ENCODE assay signal across 8 cellular contexts in the genomic region with DNA sequence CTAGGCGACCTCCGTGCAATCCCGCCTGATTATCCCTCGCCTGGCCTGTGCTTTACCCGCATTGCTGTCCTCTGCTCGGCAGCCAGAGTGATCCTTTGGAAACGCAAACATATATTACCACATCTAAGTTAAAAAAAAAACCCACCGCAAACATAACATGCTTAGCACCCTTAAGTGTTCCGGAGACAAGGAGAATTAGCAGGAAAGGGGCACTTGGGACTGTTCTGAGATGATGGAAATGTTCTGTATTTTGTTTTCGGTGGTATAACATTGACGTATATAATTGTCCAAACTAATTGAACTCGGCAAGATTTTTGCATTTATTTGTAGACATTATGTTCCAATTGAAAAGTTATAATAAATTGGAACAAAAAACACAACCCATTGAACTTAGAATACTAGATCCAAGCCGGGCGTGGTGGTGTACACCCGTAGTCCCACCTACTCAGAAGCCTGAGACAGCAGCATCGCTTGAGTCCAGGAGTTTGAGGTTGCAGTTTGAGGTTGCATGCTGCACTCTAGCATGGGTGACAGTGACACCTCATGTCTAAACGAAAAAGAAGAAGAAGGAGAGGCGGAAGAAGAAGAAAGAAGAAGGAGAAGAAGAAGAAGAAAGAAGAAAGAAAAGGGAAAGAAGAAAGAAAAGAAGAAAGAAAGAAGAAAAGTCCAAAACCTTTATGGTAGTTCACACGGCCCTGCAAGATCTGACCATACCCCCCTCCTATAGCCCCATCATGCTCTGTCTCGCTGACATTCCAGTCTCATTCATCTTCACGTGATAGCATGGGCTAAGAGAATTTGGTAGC. TPM values are rescaled to one million over a fixed set of nuclear protein-coding genes. Genes with fewer than 3 reads are reported as not detected.
DNase-seq lines count a peak whose midpoint lies in the region; ATAC-seq and TF ChIP-seq lines count a peak whose summit lies in the region.

No MANE protein-coding gene starts in this region.

- H2BK5ac ChIP-seq in mesendoderm (ENCODE audit: low read length): no peak overlapping the region

- H3K4me1 ChIP-seq in GM23338 (ENCODE audit: insufficient read depth): peaks cover 7% of the 10 kb centered on the region; the same call in 1 of the 2 replicates
- H3K4me1 ChIP-seq in ascending aorta: peaks cover 7 to 26% of the 10 kb centered on the region in 2 donors
- H3K4me1 ChIP-seq in mononuclear cell (ENCODE audit: insufficient read depth, low read length): peaks cover 28% of the 10 kb centered on the region
- no peaks in the 10 kb centered on the region for H3K4me1 ChIP-seq in mesendoderm (ENCODE audit: control insufficient read depth, low read depth, low read length)

- no peak overlapping the region for H2AK5ac ChIP-seq in mesendoderm (ENCODE audit: low read length)

- H3K23ac ChIP-seq in mesendoderm (ENCODE audit: low read length): no peak overlapping the region

- no peak for TF ChIP-seq CTCF in AG09309 (IDR thresholded peaks at IDR 0.05; ENCODE audit: control insufficient read depth, insufficient read depth, low read depth, low read length, missing control alignments)
- TF ChIP-seq CTCF in GM23338 (conservative IDR thresholded peaks at IDR 0.05; ENCODE audit: low read depth in 2 of 2): no peak
- no peak for TF ChIP-seq CTCF in ascending aorta (IDR thresholded peaks at IDR 0.05)

- H3K9me3 Mint-ChIP-seq in GM23338: no peaks in the 10 kb centered on the region; the same call in 2 of the 3 replicates

- H3K4ac ChIP-seq in mesendoderm (ENCODE audit: low read depth, low read length): no peak overlapping the region

- H3K9me2 ChIP-seq in GM23338 (ENCODE audit: insufficient read depth): no peaks in the 10 kb centered on the region

- H3K9me3 ChIP-seq in ascending aorta: no peaks in the 10 kb centered on the region
- H3K9me3 ChIP-seq in mononuclear cell (ENCODE audit: low read depth, low read length): no peaks in the 10 kb centered on the region

- H3K79me1 ChIP-seq in mesendoderm (ENCODE audit: low read length): peaks cover 16% of the 10 kb centered on the region

- H3K27me3 Mint-ChIP-seq in GM23338 (ENCODE audit: insufficient read depth, low read depth, poor library complexity): peaks cover 9% of the 10 kb centered on the region

- WGBS in mesendoderm (ENCODE audit: extremely low coverage, insufficient coverage, low lambda C conversion rate): no CpG with 5 or more reads among the region's 21 CpGs

- H3F3A ChIP-seq in GM23338 (replicated peaks; ENCODE audit: low read depth): 0 out of 2 replicates have a peak, but pooled peaks cover 10% of the 10 kb centered on the region

- H2BK120ac ChIP-seq in mesendoderm (ENCODE audit: low read depth, low read length): no peak overlapping the region

- H3K18ac ChIP-seq in mesendoderm (ENCODE audit: low read length): no peak overlapping the region

- H3K36me3 ChIP-seq in GM23338 (ENCODE audit: insufficient read depth) (no peaks in the 10 kb centered on the region), ascending aorta (peaks cover 4 to 9% of the 10 kb centered on the region in 2 donors), mesendoderm (ENCODE audit: control insufficient read depth, insufficient read depth, low read length) (no peaks in the 10 kb centered on the region)

- intact Hi-C loops in ascending aorta (cut with DNase I): loop anchor here (1.0 to 2.0 kb wide), 3 partner anchors 12 to 76 kb away; a partner anchor contains a TSS

- H3K36me3 Mint-ChIP-seq in GM23338 (ENCODE audit: low read depth): peaks cover 12% of the 10 kb centered on the region

- H3K27ac Mint-ChIP-seq in GM23338: no peak overlapping the region

- H3K4me1 Mint-ChIP-seq in GM23338: peaks cover 21% of the 10 kb centered on the region

- H3K27ac ChIP-seq in GM23338 (ENCODE audit: low read depth) (no peak overlapping the region), ascending aorta (no peak overlapping the region), mesendoderm (ENCODE audit: low read depth, low read length) (no peak overlapping the region)

- no peak overlapping the region for H2BK15ac ChIP-seq in mesendoderm (replicated peaks; ENCODE audit: low read depth)

- no peak overlapping the region for H3K56ac ChIP-seq in mesendoderm (ENCODE audit: low read length)

- ATAC-seq in GM23338 (no peak; the same call in 2 of the 3 replicates), GM19328 (IDR thresholded peaks at IDR 0.05; ENCODE audit: unreplicated experiment) (no peak)

- peak overlapping the region; percentile 3 for H2AFZ ChIP-seq in GM23338

- H3K79me2 ChIP-seq in GM23338 (replicated peaks; ENCODE audit: insufficient read depth) (peaks cover 40% of the 10 kb centered on the region), mesendoderm (ENCODE audit: control insufficient read depth, insufficient read depth, low read length) (peaks cover 31% of the 10 kb centered on the region)

- H3K27me3 ChIP-seq in GM23338 (ENCODE audit: insufficient read depth) (no peaks in the 10 kb centered on the region), ascending aorta (no peaks in the 10 kb centered on the region), mononuclear cell (ENCODE audit: insufficient read depth, low read length) (no peaks in the 10 kb centered on the region), mesendoderm (ENCODE audit: insufficient read depth, low read length, poor library complexity) (no peaks in the 10 kb centered on the region)

- H3K4me2 ChIP-seq in GM23338 (peak overlapping the region; percentile 70), mesendoderm (ENCODE audit: low read length) (no peak overlapping the region)

- peaks cover 4% of the 10 kb centered on the region for H4K20me1 ChIP-seq in GM23338 (replicated peaks; ENCODE audit: insufficient read depth)

- H3K4me3 Mint-ChIP-seq in GM23338: peak overlapping the region; percentile 96

- no peak overlapping the region for H4K8ac ChIP-seq in mesendoderm (ENCODE audit: low read depth, low read length)

- no peak overlapping the region for H3K9ac ChIP-seq in mesendoderm (ENCODE audit: low read length)

- no peak overlapping the region for H4K5ac ChIP-seq in mesendoderm (ENCODE audit: low read length)

- peak overlapping the region; percentile 75 for H3K4me3 ChIP-seq in AG09309 (ENCODE audit: control insufficient read depth, low read depth, low read length)
- peak overlapping the region; percentile 78 for H3K4me3 ChIP-seq in GM23338
- H3K4me3 ChIP-seq in ascending aorta: peak overlapping the region; percentile 85 to 92
- peak overlapping the region; percentile 79 for H3K4me3 ChIP-seq in mononuclear cell (ENCODE audit: low read length)
- H3K4me3 ChIP-seq in mesendoderm (ENCODE audit: low read length): no peak overlapping the region

- no peak for DNase-seq in AG09309 (ENCODE audit: low read depth)
- DNase-seq in GM23338 (ENCODE audit: low spot score): no peak
- no peak for DNase-seq in ascending aorta (ENCODE audit: low spot score in 2 of 2)
- DNase-seq in mesendoderm: no peak
- no peak for DNase-seq in ecto neural progenitor cell (ENCODE audit: low spot score)
- no peak for DNase-seq in GM19240 (ENCODE audit: insufficient read length, low spot score)

TF ChIP-seq in GM23338, 12 proteins besides CTCF, POLR2A, EP300 and RAD21:
- TF ChIP-seq ZNF331 (CRISPR knock-in tag; IDR thresholded peaks at IDR 0.05; ENCODE audit: low read depth): no peak
- no peak for TF ChIP-seq STAT1 (IDR thresholded peaks at IDR 0.05; ENCODE audit: unreplicated experiment)
- TF ChIP-seq, protein P1, sequence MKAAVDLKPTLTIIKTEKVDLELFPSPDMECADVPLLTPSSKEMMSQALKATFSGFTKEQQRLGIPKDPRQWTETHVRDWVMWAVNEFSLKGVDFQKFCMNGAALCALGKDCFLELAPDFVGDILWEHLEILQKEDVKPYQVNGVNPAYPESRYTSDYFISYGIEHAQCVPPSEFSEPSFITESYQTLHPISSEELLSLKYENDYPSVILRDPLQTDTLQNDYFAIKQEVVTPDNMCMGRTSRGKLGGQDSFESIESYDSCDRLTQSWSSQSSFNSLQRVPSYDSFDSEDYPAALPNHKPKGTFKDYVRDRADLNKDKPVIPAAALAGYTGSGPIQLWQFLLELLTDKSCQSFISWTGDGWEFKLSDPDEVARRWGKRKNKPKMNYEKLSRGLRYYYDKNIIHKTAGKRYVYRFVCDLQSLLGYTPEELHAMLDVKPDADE (IDR thresholded peaks at IDR 0.05): no peak

RNA-seq across cellular contexts. Expression of a gene that starts 0.6 kb away (rescaled TPM):
- 18.6 and 19.0 TPM in 2 replicates for total RNA-seq in GM23338 (2014; rRNA removed; shearing (Covaris generic))
- 26.5 and 28.7 TPM in 2 replicates for polyA plus RNA-seq in GM23338 (2016; fragmentation: Nextera tagmentation; extraction: Ambion mirVana)
- total RNA-seq in ascending aorta (34.7 TPM), mononuclear cell (5.9 TPM)
- 25.5 TPM for polyA plus RNA-seq in mesendoderm (2013, experiment 1 of 2)
- 24.3 TPM for polyA plus RNA-seq in mesendoderm (2013, experiment 2 of 2)

RNA-seq across cellular contexts. Expression of a gene that starts 15.9 kb away (rescaled TPM):
- 0.35 and 0.47 TPM in 2 replicates for total RNA-seq in GM23338 (2014; rRNA removed; shearing (Covaris generic))
- 0.45 and 0.50 TPM in 2 replicates for polyA plus RNA-seq in GM23338 (2016; fragmentation: Nextera tagmentation; extraction: Ambion mirVana)
- total RNA-seq in ascending aorta (119 TPM), mononuclear cell (not detected)
- polyA plus RNA-seq in mesendoderm (2013, experiment 1 of 2): 2.6 TPM
- 2.4 TPM for polyA plus RNA-seq in mesendoderm (2013, experiment 2 of 2)

RNA-seq across cellular contexts. Expression of a gene that starts 44.8 kb away (rescaled TPM):
- total RNA-seq in GM23338 (2014; rRNA removed; shearing (Covaris generic)): 8.7 and 12.1 TPM in 2 replicates
- 9.9 TPM in 2 replicates for polyA plus RNA-seq in GM23338 (2016; fragmentation: Nextera tagmentation; extraction: Ambion mirVana)
- total RNA-seq in ascending aorta: 12.5 TPM
- 7.1 TPM for total RNA-seq in mononuclear cell
- 6.4 TPM for polyA plus RNA-seq in mesendoderm (2013, experiment 1 of 2)
- 6.6 TPM for polyA plus RNA-seq in mesendoderm (2013, experiment 2 of 2)

Comparison
In these comparisons a context has a peak if more than half of its experiments do, and no peak if none do; other contexts are left out.
1. RNA of a gene that starts 15.9 kb away (total RNA-seq): 119 TPM in ascending aorta (single experiment); 0.35 to 0.47 TPM in GM23338 and not detected in mononuclear cell (single experiment); every median in the first group is over 10 times any median in the second.